ENCODE assay signal across 16 cellular contexts in the genomic region with DNA sequence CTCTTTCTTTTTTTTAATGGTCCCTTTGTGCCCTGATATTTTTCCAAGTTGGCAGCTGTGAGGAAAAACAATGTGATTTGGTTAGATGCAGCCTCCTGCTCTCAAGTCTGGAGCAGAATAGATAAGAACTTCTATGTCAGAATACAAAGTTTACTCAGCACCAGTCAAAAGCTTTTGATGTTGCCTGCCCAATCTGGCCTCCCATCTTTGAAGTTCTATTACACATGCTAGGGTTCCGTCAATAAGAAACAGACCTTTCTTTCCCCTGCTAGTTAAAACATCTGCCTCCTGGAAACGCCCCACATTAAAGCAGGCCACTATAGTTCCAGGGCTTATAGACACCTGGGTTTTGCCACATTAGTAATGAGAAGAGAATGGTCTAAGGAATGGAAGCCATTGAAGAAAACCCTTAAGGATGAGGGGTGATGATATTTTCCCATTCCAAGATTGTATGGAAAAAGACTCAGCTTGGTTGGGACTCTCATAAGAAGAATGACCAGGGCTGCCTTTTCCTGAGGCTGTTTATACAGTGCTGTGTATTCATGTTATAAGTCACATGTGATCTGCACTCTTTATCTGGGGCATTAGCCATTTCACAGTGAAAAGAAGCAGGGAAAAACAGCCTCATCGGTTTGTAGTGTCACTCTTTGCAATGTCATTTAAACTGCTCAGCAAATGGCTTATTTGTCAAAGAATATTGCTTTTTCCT.
DNase-seq lines count a peak whose midpoint lies in the region; TF ChIP-seq lines count a peak whose summit lies in the region.
"Had no signal": no experiment of that assay in that cellular context is flagged by ENCODE, and none has a peak within 500 bp of the region (broad histone marks: within the 10 kb centered on the region; RNA-seq: fewer than 3 reads in every experiment).

No MANE protein-coding gene starts in this region.

- H3K9me3 ChIP-seq in BE2C (no peaks in the 10 kb centered on the region), mesodermal cell (ENCODE audit: control insufficient read depth, low read length) (no peaks in the 10 kb centered on the region)

- H3K27ac ChIP-seq in mesodermal cell (ENCODE audit: low read depth, low read length, severe bottlenecking) (peak overlapping the region; percentile 51), substantia nigra (ENCODE audit: low read depth, low read length, poor library complexity, severe bottlenecking) (no peak overlapping the region)
- H3K27ac ChIP-seq: KMS-11, SK-N-MC had no signal

- DNase-seq in Ammon's horn (ENCODE audit: low spot score) (peak; percentile 7), BE2C (peak; percentile 27), SW480 (ENCODE audit: low spot score) (peak; percentile 68), substantia nigra (lab: John Stamatoyannopoulos, UW) (no peak), GOT3 (lab: John Stamatoyannopoulos, UW) (no peak)
- DNase-seq in stimulated activated CD4-positive, alpha-beta T cell treated with anti-CD3 and anti-CD28 coated beads, Interleukin-4, amount 100 ng/mL, for 24 hours: no peak
- DNase-seq: ACHN; MV-4-11; NCI-H187 treated with DMSO at 0.1 percent for 48 hours; NCI-H226; NCI-H526 treated with DMSO at 0.1 percent for 48 hours; NK-92 treated with Interleukin-12 subunit alpha and Interleukin-12 subunit beta, amount 100 ng/mL, for 24 hours; Right ventricle myocardium superior had no signal

- H3K4me1 ChIP-seq in BE2C (peaks cover 6% of the 10 kb centered on the region), mesodermal cell (ENCODE audit: control insufficient read depth, insufficient read depth, low read length, poor library complexity, severe bottlenecking) (peaks cover 7% of the 10 kb centered on the region)

- no peak overlapping the region for H3K4me3 ChIP-seq in BE2C (ENCODE audit: low read depth, low read length)
- no peak overlapping the region for H3K4me3 ChIP-seq in mesodermal cell (ENCODE audit: extremely low read depth, insufficient read depth, low read length, poor library complexity, severe bottlenecking)
- H3K4me3 ChIP-seq: SK-N-MC had no signal

- WGBS in mesodermal cell (ENCODE audit: insufficient coverage in 2 of 2), 2 experiments: 64 to 100% methylated on average over 1 to 2 of the region's 3 CpGs

- no peak for TF ChIP-seq CTCF in BE2C (IDR thresholded peaks at IDR 0.05; ENCODE audit: low read depth, low read length)

- H3K36me3 ChIP-seq in BE2C (no peaks in the 10 kb centered on the region), mesodermal cell (ENCODE audit: control insufficient read depth, insufficient read depth, low read length) (no peaks in the 10 kb centered on the region)

- no peaks in the 10 kb centered on the region for H3K27me3 ChIP-seq in BE2C

Comparison
In these comparisons a context has a peak if more than half of its experiments do, and no peak if none do; other contexts are left out.
1. DNase-seq: peak in Ammon's horn (single experiment), BE2C (single experiment) and SW480 (single experiment); none in stimulated activated CD4-positive, alpha-beta T cell treated with anti-CD3 and anti-CD28 coated beads, Interleukin-4, amount 100 ng/mL, for 24 hours (single experiment), substantia nigra (0 of 49) and GOT3 (single experiment).